ENCODE assay signal across 8 cellular contexts in genomic region chr10:22436893-22437619, GRCh38.
DNase-seq lines count a peak whose midpoint lies in the region; ATAC-seq, FAIRE-seq and TF ChIP-seq lines count a peak whose summit lies in the region.

No MANE protein-coding gene starts in this region.

- intact Hi-C loops in kidney (cut with DNase I): no loop called here

- peaks cover 5 to 10% of the 10 kb centered on the region in 2 donors for H3K9me3 ChIP-seq in kidney (ENCODE audit: control insufficient read depth in 1 of 2, low read length in 2 of 2)

- peak overlapping the region; percentile 79 to 86 for H3K9ac ChIP-seq in kidney (ENCODE audit: low read length in 2 of 2)

- H3K36me3 ChIP-seq in kidney (ENCODE audit: control insufficient read depth in 1 of 2, insufficient read depth in 2 of 2, low read length in 2 of 2): no peaks in the 10 kb centered on the region

- peak overlapping the region; percentile 76 to 77 for H3K4me3 ChIP-seq in kidney (ENCODE audit: low read length in 2 of 2)

- TF ChIP-seq CTCF in kidney (IDR thresholded peaks at IDR 0.05; ENCODE audit: borderline replicate concordance, extremely low read depth, insufficient read depth): no peak

- peak overlapping the region; percentile 89 to 93 for H3K27ac ChIP-seq in kidney (ENCODE audit: low read depth in 2 of 2, low read length in 2 of 2)

- DNase-seq in NCI-H2171 treated with DMSO at 0.1 percent for 48 hours (lab: John Stamatoyannopoulos, UW): peak; percentile 39
- DNase-seq in NCI-H2171 (lab: John Stamatoyannopoulos, UW): no peak
- DNase-seq in NCI-H1436 (lab: John Stamatoyannopoulos, UW): peak; percentile 76
- DNase-seq in activated CD4-positive, CD25-positive, alpha-beta regulatory T cell treated with anti-CD3 and anti-CD28 coated beads, Interleukin-2, amount 50 U/mL, for 72 hours: peak; percentile 79
- peak; percentile 28 to 58 for DNase-seq in cerebellar nuclear complex (lab: John Stamatoyannopoulos, UW)
- peak; percentile 97 for DNase-seq in kidney
- peak; percentile 71 to 76 (median 72) for DNase-seq in stimulated activated CD4-positive, alpha-beta T cell treated with anti-CD3 and anti-CD28 coated beads, Interleukin-12 subunit alpha, Interleukin-12 subunit beta, amount 100 ng/mL, for 48 hours (ENCODE audit: low read depth in 2 of 3, low spot score in 1 of 3)

- no peak for FAIRE-seq in kidney (lab: Jason Lieb, UNC)

- ATAC-seq in HG02642 (IDR thresholded peaks at IDR 0.05; ENCODE audit: poor library complexity, unreplicated experiment): peak; percentile 84

- H3K4me1 ChIP-seq in kidney (ENCODE audit: control insufficient read depth in 1 of 2, insufficient read depth in 1 of 2, low read depth in 1 of 2, low read length in 2 of 2): peaks cover 0 to 2% of the 10 kb centered on the region in 2 donors
